Comparison of ENCODE assay signal across 8 cellular contexts in the genomic region with DNA sequence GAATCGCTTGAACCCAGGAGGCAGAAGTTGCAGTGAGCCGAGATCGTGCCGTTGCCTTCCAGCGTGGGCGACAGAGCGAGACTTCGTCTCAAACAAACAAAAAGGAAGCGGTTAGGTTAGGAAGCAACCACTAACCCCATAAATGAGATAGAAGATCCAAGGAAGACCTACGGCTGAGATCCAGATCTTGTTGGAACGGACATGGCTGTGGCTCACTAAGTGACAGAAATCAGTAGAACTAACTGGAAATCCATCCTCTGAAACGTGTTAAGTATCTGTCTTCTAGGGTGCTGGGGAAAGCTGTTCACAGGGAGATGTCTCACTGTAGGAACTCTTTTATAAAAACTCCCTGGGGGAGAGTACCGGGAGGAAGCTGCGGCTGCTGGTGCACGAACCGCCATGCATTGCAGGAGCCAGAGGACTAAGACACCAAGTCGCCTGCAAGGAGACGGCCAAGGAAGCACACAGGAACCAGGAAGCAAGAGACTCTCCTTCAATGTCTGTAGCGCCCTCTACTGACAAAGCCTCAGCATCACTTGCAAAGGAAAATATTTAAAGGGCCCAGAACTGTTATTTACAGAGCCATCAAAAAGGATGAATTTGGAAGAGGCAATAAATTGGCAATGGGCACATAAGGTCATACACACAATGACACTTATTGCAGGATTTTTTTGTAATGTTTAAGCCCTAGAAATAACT. TPM values are rescaled to one million over a fixed set of nuclear protein-coding genes. Genes with fewer than 3 reads are reported as not detected.
DNase-seq lines count a peak whose midpoint lies in the region; ATAC-seq and TF ChIP-seq lines count a peak whose summit lies in the region.

No MANE protein-coding gene starts in this region.

- peak; percentile 51 for TF ChIP-seq CTCF in AG09309 (IDR thresholded peaks at IDR 0.05; ENCODE audit: control insufficient read depth, insufficient read depth, low read depth, low read length, missing control alignments)
- peak; percentile 80 for TF ChIP-seq CTCF in GM12873 (IDR thresholded peaks at IDR 0.05; ENCODE audit: insufficient read depth, low read depth, low read length, missing control alignments)
- peak; percentile 44 for TF ChIP-seq CTCF in mesothelial cell of epicardium (IDR thresholded peaks at IDR 0.05; ENCODE audit: unreplicated experiment)

- H3K9me3 Mint-ChIP-seq in effector memory CD8-positive, alpha-beta T cell, result no peaks in the 10 kb centered on the region
- no peaks in the 10 kb centered on the region for H3K9me3 Mint-ChIP-seq in mesothelial cell of epicardium

- no peak overlapping the region for H3K4me3 Mint-ChIP-seq in effector memory CD8-positive, alpha-beta T cell
- no peak overlapping the region for H3K4me3 Mint-ChIP-seq in mesothelial cell of epicardium

- peaks cover 5 to 6% of the 10 kb centered on the region in 2 donors for H3K4me1 Mint-ChIP-seq in effector memory CD8-positive, alpha-beta T cell (ENCODE audit: low read depth in 2 of 2)
- peaks cover 2% of the 10 kb centered on the region for H3K4me1 Mint-ChIP-seq in mesothelial cell of epicardium

- ATAC-seq in effector memory CD8-positive, alpha-beta T cell (replicated peaks), result peak; percentile 61
- ATAC-seq in GM19397 (IDR thresholded peaks at IDR 0.05; ENCODE audit: unreplicated experiment) (no peak), HG03045 (IDR thresholded peaks at IDR 0.05; ENCODE audit: unreplicated experiment) (no peak)

- no peaks in the 10 kb centered on the region for H3K36me3 Mint-ChIP-seq in effector memory CD8-positive, alpha-beta T cell (ENCODE audit: insufficient read depth)
- H3K36me3 Mint-ChIP-seq in mesothelial cell of epicardium, result no peaks in the 10 kb centered on the region

- H3K4me3 ChIP-seq in AG09309 (ENCODE audit: control insufficient read depth, low read depth, low read length), result no peak overlapping the region

- DNase-seq in AG09309 (ENCODE audit: low read depth) (no peak), HuH-7 (ENCODE audit: low spot score) (peak; percentile 29), SKM-1 treated with dmso at 0.1 percent for 144 hours (lab: John Stamatoyannopoulos, UW; ENCODE audit: unreplicated experiment) (peak; percentile 69), mesothelial cell of epicardium (ENCODE audit: low spot score in 2 of 2, unreplicated experiment in 2 of 2) (no peak)
- peak; percentile 25 to 46 (median 27) for DNase-seq in effector memory CD8-positive, alpha-beta T cell

- peak overlapping the region in 1 of 2 donors; percentile 44 for H3K27ac Mint-ChIP-seq in effector memory CD8-positive, alpha-beta T cell
- H3K27ac Mint-ChIP-seq in mesothelial cell of epicardium, result no peak overlapping the region

- H3K27me3 Mint-ChIP-seq in effector memory CD8-positive, alpha-beta T cell, result no peaks in the 10 kb centered on the region
- H3K27me3 Mint-ChIP-seq in mesothelial cell of epicardium (ENCODE audit: low read depth), result peaks cover 5% of the 10 kb centered on the region

RNA-seq across cellular contexts. Expression of a gene that starts 16.9 kb away (rescaled TPM):
- 22.3 to 26.9 TPM (median 23.0 TPM) in 3 replicates for total RNA-seq in mesothelial cell of epicardium

RNA-seq across cellular contexts. Expression of a gene that starts 47.6 kb away (rescaled TPM):
- 6.6 to 7.9 TPM (median 7.4 TPM) in 3 replicates for total RNA-seq in mesothelial cell of epicardium

RNA-seq across cellular contexts. Expression of a gene that starts 51.4 kb away (rescaled TPM):
- 7.6 to 8.9 TPM (median 8.0 TPM) in 3 replicates for total RNA-seq in mesothelial cell of epicardium

Comparison
In these comparisons a context has a peak if more than half of its experiments do, and no peak if none do; other contexts are left out.
1. DNase-seq: peak in HuH-7 (single experiment), SKM-1 treated with dmso at 0.1 percent for 144 hours (single experiment) and effector memory CD8-positive, alpha-beta T cell (3 of 3); none in AG09309 (single experiment) and mesothelial cell of epicardium (0 of 2).
2. Peak in every context shown above with its lines, with median percentiles within 50 percentile points of each other: CTCF ChIP-seq.